In the genomic region with DNA sequence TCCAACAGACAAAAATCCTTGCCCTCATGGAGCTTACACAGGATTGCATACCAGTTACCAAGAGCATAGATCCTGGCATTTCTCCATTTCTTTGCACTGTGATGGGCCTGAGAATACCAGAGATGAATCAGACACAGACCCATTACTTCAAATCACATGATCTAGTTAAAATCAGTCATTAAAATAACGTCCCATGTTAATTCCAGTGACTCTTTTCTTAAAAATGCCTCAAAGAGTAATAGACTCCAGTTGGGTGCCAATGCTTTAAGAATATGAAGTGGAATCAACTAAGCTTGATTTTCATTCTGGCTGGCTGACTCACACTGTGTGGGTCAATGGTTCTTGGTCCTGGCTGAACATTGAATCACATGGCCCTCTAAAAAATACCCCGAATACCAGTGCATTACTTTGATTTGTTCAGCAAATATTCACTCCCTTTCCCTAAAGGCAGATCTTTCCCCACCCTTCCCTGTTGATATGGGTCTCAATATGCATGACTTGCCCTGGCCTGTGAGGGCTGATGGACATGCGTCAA, we compare ENCODE assay signal across 8 cellular contexts.
DNase-seq lines count a peak whose midpoint lies in the region; TF ChIP-seq lines count a peak whose summit lies in the region.

No MANE protein-coding gene starts in this region.

- H3K4me3 ChIP-seq in astrocyte of the spinal cord (ENCODE audit: low read depth, low read length) (no peak overlapping the region), muscle layer of colon (ENCODE audit: low read depth in 1 of 2, low read length in 2 of 2) (no peak overlapping the region)

- in situ Hi-C loops in astrocyte of the spinal cord (cut with HindIII; ENCODE audit: low sequenced_read_pairs): no loop called here

- DNase-seq in AG09319 (ENCODE audit: extremely low read depth, low read depth): peak; percentile 72
- DNase-seq in HS-27A (ENCODE audit: low read depth): peak; percentile 79
- DNase-seq in astrocyte of the spinal cord (ENCODE audit: low read depth, low spot score): peak; percentile 91
- DNase-seq in NCI-H2171 (lab: John Stamatoyannopoulos, UW): no peak
- DNase-seq in T-helper 9 cell: no peak
- no peak for DNase-seq in NCI-H1417 treated with DMSO at 0.1 percent for 48 hours (lab: John Stamatoyannopoulos, UW)
- DNase-seq in NCI-H187 treated with DMSO at 0.1 percent for 48 hours (lab: John Stamatoyannopoulos, UW): no peak

- no peak for TF ChIP-seq CTCF in AG09319 (IDR thresholded peaks at IDR 0.05; ENCODE audit: low read depth, low read length)
- TF ChIP-seq CTCF in astrocyte of the spinal cord (IDR thresholded peaks at IDR 0.05; ENCODE audit: low read depth, low read length): no peak

- H3K9me3 ChIP-seq in muscle layer of colon (ENCODE audit: low read length): no peaks in the 10 kb centered on the region

- no peak overlapping the region for H3K9ac ChIP-seq in muscle layer of colon (ENCODE audit: low read length)

- H3K4me1 ChIP-seq in muscle layer of colon (ENCODE audit: insufficient read depth, low read length): peaks cover 69% of the 10 kb centered on the region

- H3K27ac ChIP-seq in muscle layer of colon (ENCODE audit: low read depth, low read length): peak overlapping the region; percentile 37

- H3K27me3 ChIP-seq in muscle layer of colon (ENCODE audit: control insufficient read depth in 1 of 2, insufficient read depth in 2 of 2, low read length in 2 of 2): no peaks in the 10 kb centered on the region

- peaks cover 40% of the 10 kb centered on the region for H3K36me3 ChIP-seq in muscle layer of colon (ENCODE audit: insufficient read depth, low read length)

Comparison
In these comparisons a context has a peak if more than half of its experiments do, and no peak if none do; other contexts are left out.
1. DNase-seq: peak in AG09319 (single experiment), HS-27A (single experiment) and astrocyte of the spinal cord (single experiment); none in NCI-H2171 (single experiment), T-helper 9 cell (single experiment), NCI-H1417 treated with DMSO at 0.1 percent for 48 hours (single experiment) and NCI-H187 treated with DMSO at 0.1 percent for 48 hours (single experiment).